17 cellular contexts compared by ENCODE assay signal in the genomic region with DNA sequence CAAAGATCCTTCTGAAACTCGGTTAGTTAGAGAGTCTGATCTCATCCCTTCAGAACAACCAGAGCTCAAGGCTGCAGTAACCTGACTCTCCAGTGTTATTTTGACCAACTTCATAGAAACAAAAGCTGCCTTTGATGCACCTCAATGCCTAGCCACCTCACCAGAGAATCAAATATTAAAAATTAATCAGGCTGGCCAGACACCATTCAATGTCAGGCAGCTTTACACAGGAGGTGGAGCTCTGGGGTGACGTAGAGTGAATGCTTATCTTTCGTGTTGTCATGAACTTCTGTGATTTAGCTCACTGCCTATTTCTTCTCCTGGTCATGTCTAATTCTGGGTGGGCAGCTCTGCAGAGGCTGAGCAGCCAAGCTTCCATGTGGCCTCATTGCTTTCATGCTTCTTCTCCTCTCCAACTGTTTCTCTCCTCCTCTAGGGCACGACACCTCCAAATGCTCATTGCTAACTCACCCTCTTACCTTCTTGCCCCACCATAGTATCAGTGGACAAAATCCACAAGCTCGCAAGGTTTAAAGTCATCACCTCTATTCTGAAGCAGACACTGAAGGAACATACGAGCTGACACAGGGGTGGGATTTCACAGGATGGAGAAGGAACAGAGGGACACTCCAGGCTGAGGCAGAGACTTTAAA. TPM values are rescaled to one million over a fixed set of nuclear protein-coding genes. Genes with fewer than 3 reads are reported as not detected.
DNase-seq lines count a peak whose midpoint lies in the region; ATAC-seq and TF ChIP-seq lines count a peak whose summit lies in the region.
"Had no signal": no experiment of that assay in that cellular context is flagged by ENCODE, and none has a peak within 500 bp of the region (broad histone marks: within the 10 kb centered on the region; RNA-seq: fewer than 3 reads in every experiment).

No MANE protein-coding gene starts in this region.

- no peak for ATAC-seq in HG02852 (IDR thresholded peaks at IDR 0.05; ENCODE audit: unreplicated experiment)

- no peaks in the 10 kb centered on the region for H3K36me3 ChIP-seq in adipocyte (ENCODE audit: control insufficient read depth, insufficient read depth, low read length, severe bottlenecking)
- H3K36me3 ChIP-seq in smooth muscle cell (ENCODE audit: low read depth), result no peaks in the 10 kb centered on the region
- H3K36me3 ChIP-seq: upper lobe of right lung had no signal

- H3K4me2 ChIP-seq in smooth muscle cell, result peak overlapping the region; percentile 2

- no peak for TF ChIP-seq CTCF in smooth muscle cell (IDR thresholded peaks at IDR 0.05; ENCODE audit: borderline replicate concordance, insufficient read depth, poor library complexity, severe bottlenecking)

- H3K9ac ChIP-seq in adipocyte (ENCODE audit: low read length) (no peak overlapping the region), smooth muscle cell (ENCODE audit: low read depth) (no peak overlapping the region)

- H3K4me3 ChIP-seq in adipocyte (ENCODE audit: low read length) (no peak overlapping the region), smooth muscle cell (no peak overlapping the region)
- H3K4me3 ChIP-seq: skin epidermis, upper lobe of right lung had no signal

- peaks cover 40% of the 10 kb centered on the region for H3K36me3 Mint-ChIP-seq in activated naive CD4-positive, alpha-beta T cell treated with anti-CD3 and anti-CD28 coated beads, Interleukin-2, amount 50 U/mL, for 24 hours
- peaks cover 4 to 7% (median 6%) of the 10 kb centered on the region in 3 donors for H3K36me3 Mint-ChIP-seq in immature natural killer cell

- H3F3A ChIP-seq in smooth muscle cell (ENCODE audit: low read depth), result peaks cover 13% of the 10 kb centered on the region

- peaks cover 21% of the 10 kb centered on the region for H3K4me1 ChIP-seq in adipocyte (ENCODE audit: control insufficient read depth, insufficient read depth, low read length)
- H3K4me1 ChIP-seq in smooth muscle cell (ENCODE audit: low read depth), result peaks cover 9% of the 10 kb centered on the region

- peaks cover 65% of the 10 kb centered on the region for H3K79me2 ChIP-seq in smooth muscle cell (ENCODE audit: low read depth)

- WGBS in smooth muscle cell (ENCODE audit: low lambda C conversion rate), result 64% methylated on average over 6 of the region's 6 CpGs

- no peak overlapping the region for H2AFZ ChIP-seq in smooth muscle cell (ENCODE audit: low read depth)

- H4K20me1 ChIP-seq in smooth muscle cell (ENCODE audit: low read depth), result peaks cover 93% of the 10 kb centered on the region

- H3K27me3 Mint-ChIP-seq in activated naive CD4-positive, alpha-beta T cell treated with anti-CD3 and anti-CD28 coated beads, Interleukin-2, amount 50 U/mL, for 24 hours, result no peaks in the 10 kb centered on the region
- H3K27me3 Mint-ChIP-seq in immature natural killer cell (ENCODE audit: low read depth in 3 of 3), result peaks cover 0 to 2% (median 0%) of the 10 kb centered on the region in 3 donors

- H3K9me3 ChIP-seq in adipocyte (ENCODE audit: control insufficient read depth, low read length) (no peaks in the 10 kb centered on the region), smooth muscle cell (replicated peaks; ENCODE audit: low read depth) (no peaks in the 10 kb centered on the region)
- H3K9me3 ChIP-seq: upper lobe of right lung had no signal

- no peak for DNase-seq in activated naive CD4-positive, alpha-beta T cell treated with Interleukin-2 at 50 U/mL for 16 hours
- DNase-seq in adipocyte (ENCODE audit: low read depth) (peak; percentile 29), immature natural killer cell (no peak), smooth muscle cell (lab: John Stamatoyannopoulos, UW; ENCODE audit: unreplicated experiment) (no peak), SW480 (ENCODE audit: low spot score) (no peak), NCI-H2171 treated with DMSO at 0.1 percent for 48 hours (lab: John Stamatoyannopoulos, UW) (no peak)
- DNase-seq: activated CD4-positive, alpha-beta T cell treated with anti-CD3 and anti-CD28 coated beads for 1 hour; activated CD8-positive, alpha-beta memory T cell treated with anti-CD3 and anti-CD28 coated beads, Interleukin-2, amount 50 U/mL, for 48 hours; activated naive CD4-positive, alpha-beta T cell treated with anti-CD3 and anti-CD28 coated beads, Interleukin-2, amount 50 U/mL, for 16 hours; cerebellar nuclear complex; H7; occipital lobe; RPMI8226; upper lobe of right lung had no signal

- H3K27me3 ChIP-seq in adipocyte (replicated peaks; ENCODE audit: control insufficient read depth, insufficient read depth, low read length) (no peaks in the 10 kb centered on the region), smooth muscle cell (ENCODE audit: low read depth) (no peaks in the 10 kb centered on the region)
- H3K27me3 ChIP-seq: upper lobe of right lung had no signal

- peaks cover 95% of the 10 kb centered on the region for H3K4me1 Mint-ChIP-seq in activated naive CD4-positive, alpha-beta T cell treated with anti-CD3 and anti-CD28 coated beads, Interleukin-2, amount 50 U/mL, for 24 hours
- peaks cover 87 to 96% of the 10 kb centered on the region in 2 donors for H3K4me1 Mint-ChIP-seq in immature natural killer cell

- no peaks in the 10 kb centered on the region for H3K9me3 Mint-ChIP-seq in activated naive CD4-positive, alpha-beta T cell treated with anti-CD3 and anti-CD28 coated beads, Interleukin-2, amount 50 U/mL, for 24 hours
- no peaks in the 10 kb centered on the region for H3K9me3 Mint-ChIP-seq in immature natural killer cell

- H3K4me3 Mint-ChIP-seq in activated naive CD4-positive, alpha-beta T cell treated with anti-CD3 and anti-CD28 coated beads, Interleukin-2, amount 50 U/mL, for 24 hours, result peak overlapping the region; percentile 19
- no peak overlapping the region for H3K4me3 Mint-ChIP-seq in immature natural killer cell

- peak overlapping the region; percentile 82 for H3K27ac Mint-ChIP-seq in activated naive CD4-positive, alpha-beta T cell treated with anti-CD3 and anti-CD28 coated beads, Interleukin-2, amount 50 U/mL, for 24 hours
- peak overlapping the region in 5 of 6 donors; percentile 3 to 82 (median 61) for H3K27ac Mint-ChIP-seq in immature natural killer cell

- H3K27ac ChIP-seq in smooth muscle cell (ENCODE audit: low read depth), result peak overlapping the region; percentile 72
- H3K27ac ChIP-seq: skin epidermis, upper lobe of right lung had no signal

RNA-seq across cellular contexts. Expression of a gene that starts 39.4 kb away (rescaled TPM):
- 100 to 1,000 TPM in 1 of 3 donors, 10 to 100 TPM in 2; 23.1 to 121 (median 38.2) TPM for polyA plus RNA-seq in immature natural killer cell
- total RNA-seq in smooth muscle cell, result 33.3 and 47.7 TPM in 2 replicates
- polyA plus RNA-seq in smooth muscle cell, result 26.9 and 48.0 TPM in 2 replicates
